14 cellular contexts compared by ENCODE assay signal in the genomic region with DNA sequence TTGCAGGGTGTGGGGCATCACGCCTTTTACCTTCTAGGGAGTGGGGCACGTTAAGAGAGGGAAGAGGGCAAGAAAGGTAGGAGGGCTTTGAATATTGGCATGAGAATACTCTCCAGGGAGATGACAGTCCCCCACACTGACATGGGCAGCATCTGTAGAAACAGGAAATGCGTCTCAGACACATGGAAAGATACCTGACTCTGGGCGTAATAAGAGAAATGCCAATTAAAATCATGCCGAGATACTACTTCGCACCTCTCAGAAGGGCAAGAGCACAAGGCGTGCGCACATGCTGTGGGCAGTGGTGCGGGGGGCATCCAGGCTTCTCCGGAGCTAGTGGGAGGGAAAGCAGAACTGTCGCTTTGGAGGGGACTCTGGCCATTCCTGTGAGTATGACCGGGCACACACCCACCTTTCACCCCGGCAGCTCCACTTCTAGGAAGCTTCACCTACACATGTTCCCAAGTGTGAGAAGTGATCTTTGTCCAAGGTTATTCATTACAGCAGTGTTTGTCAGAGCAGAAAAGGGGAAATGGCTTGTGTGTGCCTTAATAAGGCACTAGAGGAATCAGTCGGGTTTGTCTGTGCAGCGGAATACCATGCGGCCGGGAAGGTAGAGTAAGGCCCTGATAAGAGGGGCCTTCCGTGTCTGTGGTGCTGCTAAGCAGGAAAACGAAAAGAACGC.
DNase-seq lines count a peak whose midpoint lies in the region; ATAC-seq and TF ChIP-seq lines count a peak whose summit lies in the region.
"Had no signal": no experiment of that assay in that cellular context is flagged by ENCODE, and none has a peak within 500 bp of the region (broad histone marks: within the 10 kb centered on the region; RNA-seq: fewer than 3 reads in every experiment).

No MANE protein-coding gene starts in this region.

- H3K9ac ChIP-seq in endodermal cell (ENCODE audit: extremely low read depth, low read length, poor library complexity, severe bottlenecking), result no peak overlapping the region

- H3K9me3 Mint-ChIP-seq in endodermal cell, result no peaks in the 10 kb centered on the region
- H3K9me3 Mint-ChIP-seq in stimulated activated effector memory CD8-positive, alpha-beta T cell treated with anti-CD3 and anti-CD28 coated beads, Interleukin-12 subunit alpha, Interleukin-12 subunit beta, amount 100 ng/mL, for 72 hours, result no peaks in the 10 kb centered on the region
- H3K9me3 Mint-ChIP-seq: activated CD8-positive, alpha-beta T cell treated with anti-CD3 and anti-CD28 coated beads for 36 hours had no signal

- no TSS peak for BruUV-seq in PC-9 (replicated peaks; lab: Mats Ljungman, UMichigan)

- H3F3A ChIP-seq in PC-9 (ENCODE audit: insufficient read depth, low read depth), result no peaks in the 10 kb centered on the region

- CTCF ChIA-PET in PC-9 (lab: Charles Lee), result no interaction called here

- peak; percentile 35 for DNase-seq in NCI-H2171 treated with DMSO at 0.1 percent for 48 hours (lab: John Stamatoyannopoulos, UW)
- DNase-seq in NCI-H2171 (lab: John Stamatoyannopoulos, UW), result no peak
- DNase-seq in MV-4-11 (lab: John Stamatoyannopoulos, UW), result peak; percentile 60
- no peak for DNase-seq in endodermal cell
- DNase-seq in stimulated activated effector memory CD8-positive, alpha-beta T cell treated with anti-CD3 and anti-CD28 coated beads, Interleukin-12 subunit alpha, Interleukin-12 subunit beta, amount 100 ng/mL, for 72 hours (ENCODE audit: low spot score in 2 of 2), result no peak
- DNase-seq in GM19240 (ENCODE audit: insufficient read length, low spot score), result no peak
- no peak for DNase-seq in PC-9
- DNase-seq: activated CD8-positive, alpha-beta T cell treated with anti-CD3 and anti-CD28 coated beads for 36 hours; activated effector memory CD4-positive, alpha-beta T cell treated with Interleukin-2 at 50 U/mL for 16 hours; anterior cingulate cortex; stomach had no signal

- 93 to 95% methylated on average over 17 to 20 of the region's 20 CpGs for WGBS in endodermal cell (ENCODE audit: insufficient coverage in 1 of 2, insufficient read length in 1 of 2), 2 experiments

- peaks cover 4% of the 10 kb centered on the region; the same call in 1 of the 2 replicates for H3K79me2 ChIP-seq in PC-9 (ENCODE audit: low read depth)

- intact Hi-C loops in PC-9 (cut with micrococcal nuclease; ENCODE audit: unreplicated experiment), result no loop called here

- no peak overlapping the region for H3K4me3 Mint-ChIP-seq in endodermal cell
- H3K4me3 Mint-ChIP-seq in stimulated activated effector memory CD8-positive, alpha-beta T cell treated with anti-CD3 and anti-CD28 coated beads, Interleukin-12 subunit alpha, Interleukin-12 subunit beta, amount 100 ng/mL, for 72 hours, result no peak overlapping the region
- H3K4me3 Mint-ChIP-seq: activated CD8-positive, alpha-beta T cell treated with anti-CD3 and anti-CD28 coated beads for 36 hours had no signal

- POLR2A ChIA-PET in PC-9 (lab: Charles Lee; ENCODE audit: unreplicated experiment), result no interaction called here

- H3K4me3 ChIP-seq in endodermal cell (ENCODE audit: low read length) (no peak overlapping the region), PC-9 (no peak overlapping the region)
- H3K4me3 ChIP-seq: skin epidermis, stomach had no signal

- H4K20me1 ChIP-seq in PC-9 (ENCODE audit: insufficient read depth), result no peaks in the 10 kb centered on the region

- H3K9me2 ChIP-seq in PC-9 (ENCODE audit: insufficient read depth), result no peaks in the 10 kb centered on the region

- peaks cover 5% of the 10 kb centered on the region for H3K4me1 Mint-ChIP-seq in endodermal cell
- no peaks in the 10 kb centered on the region for H3K4me1 Mint-ChIP-seq in stimulated activated effector memory CD8-positive, alpha-beta T cell treated with anti-CD3 and anti-CD28 coated beads, Interleukin-12 subunit alpha, Interleukin-12 subunit beta, amount 100 ng/mL, for 72 hours

- no peaks in the 10 kb centered on the region for H3K36me3 Mint-ChIP-seq in endodermal cell (ENCODE audit: low read depth)
- H3K36me3 Mint-ChIP-seq in stimulated activated effector memory CD8-positive, alpha-beta T cell treated with anti-CD3 and anti-CD28 coated beads, Interleukin-12 subunit alpha, Interleukin-12 subunit beta, amount 100 ng/mL, for 72 hours, result no peaks in the 10 kb centered on the region

- no peak overlapping the region for H3K4me2 ChIP-seq in PC-9

- ATAC-seq in stimulated activated effector memory CD8-positive, alpha-beta T cell treated with anti-CD3 and anti-CD28 coated beads, Interleukin-12 subunit alpha, Interleukin-12 subunit beta, amount 100 ng/mL, for 72 hours, result no peak
- ATAC-seq in HG02840 (IDR thresholded peaks at IDR 0.05; ENCODE audit: low FRiP score, unreplicated experiment), result no peak
- ATAC-seq: activated CD8-positive, alpha-beta T cell treated with anti-CD3 and anti-CD28 coated beads for 36 hours had no signal

- H3K27me3 ChIP-seq in endodermal cell (ENCODE audit: control insufficient read depth, insufficient read depth, low read length, poor library complexity, severe bottlenecking), result no peaks in the 10 kb centered on the region
- no peaks in the 10 kb centered on the region for H3K27me3 ChIP-seq in PC-9 (ENCODE audit: insufficient read depth, low read depth)
- H3K27me3 ChIP-seq: stomach had no signal

- H3K4me1 ChIP-seq in endodermal cell (ENCODE audit: control insufficient read depth, insufficient read depth, low read length) (peaks cover 2% of the 10 kb centered on the region), PC-9 (replicated peaks; ENCODE audit: insufficient read depth) (no peaks in the 10 kb centered on the region)

- H3K27ac Mint-ChIP-seq in endodermal cell, result peak overlapping the region; percentile 41
- H3K27ac Mint-ChIP-seq in stimulated activated effector memory CD8-positive, alpha-beta T cell treated with anti-CD3 and anti-CD28 coated beads, Interleukin-12 subunit alpha, Interleukin-12 subunit beta, amount 100 ng/mL, for 72 hours, result peak overlapping the region; percentile 64
- H3K27ac Mint-ChIP-seq: activated CD8-positive, alpha-beta T cell treated with anti-CD3 and anti-CD28 coated beads for 36 hours had no signal

- H3K27ac ChIP-seq in endodermal cell (ENCODE audit: low read depth, low read length) (no peak overlapping the region), PC-9 (no peak overlapping the region)
- H3K27ac ChIP-seq: 22Rv1 had no signal

- no peaks in the 10 kb centered on the region for H3K27me3 Mint-ChIP-seq in endodermal cell (ENCODE audit: insufficient read depth)
- H3K27me3 Mint-ChIP-seq: activated CD8-positive, alpha-beta T cell treated with anti-CD3 and anti-CD28 coated beads for 36 hours had no signal

- H2AFZ ChIP-seq in PC-9, result no peak overlapping the region

- H3K9me3 ChIP-seq in endodermal cell (ENCODE audit: control insufficient read depth, low read length) (no peaks in the 10 kb centered on the region), PC-9 (ENCODE audit: insufficient read depth, low read depth) (no peaks in the 10 kb centered on the region)
- H3K9me3 ChIP-seq: stomach had no signal

- no peaks in the 10 kb centered on the region for H3K36me3 ChIP-seq in endodermal cell (ENCODE audit: control insufficient read depth, insufficient read depth, low read length)
- H3K36me3 ChIP-seq in PC-9 (ENCODE audit: low read depth), result no peaks in the 10 kb centered on the region

- TF ChIP-seq CTCF in endodermal cell (conservative IDR thresholded peaks at IDR 0.05) (no peak), PC-9 (conservative IDR thresholded peaks at IDR 0.05) (no peak)

Comparison
In these comparisons a context has a peak if more than half of its experiments do, and no peak if none do; other contexts are left out.
1. DNase-seq: peak in NCI-H2171 treated with DMSO at 0.1 percent for 48 hours (single experiment) and MV-4-11 (single experiment); none in NCI-H2171 (single experiment), endodermal cell (single experiment), stimulated activated effector memory CD8-positive, alpha-beta T cell treated with anti-CD3 and anti-CD28 coated beads, Interleukin-12 subunit alpha, Interleukin-12 subunit beta, amount 100 ng/mL, for 72 hours (0 of 2), GM19240 (single experiment) and PC-9 (0 of 2).